ENCODE assay signal across 9 cellular contexts in the genomic region with DNA sequence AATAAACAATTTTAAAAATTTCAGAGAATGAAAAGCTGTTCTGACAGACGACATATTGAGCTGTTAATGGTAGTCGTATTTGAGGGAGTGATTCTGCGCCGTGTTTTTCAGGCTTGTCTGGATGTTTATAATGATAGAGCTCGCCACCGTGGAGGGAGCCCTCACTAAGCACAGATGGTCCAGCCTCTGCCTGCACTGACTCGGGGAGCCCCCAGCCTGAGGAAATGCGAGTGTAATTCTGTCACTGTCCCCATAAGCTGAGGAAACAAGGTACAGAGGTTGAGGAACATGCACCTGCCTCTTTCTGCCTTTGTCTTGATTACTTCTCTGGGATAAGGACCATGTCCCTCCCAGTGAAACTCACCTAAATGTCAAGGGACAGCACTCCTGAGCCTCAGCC. TPM values are rescaled to one million over a fixed set of nuclear protein-coding genes. Genes with fewer than 3 reads are reported as not detected.
"Had no signal": no experiment of that assay in that cellular context is flagged by ENCODE, and none has a peak within 500 bp of the region (broad histone marks: within the 10 kb centered on the region; RNA-seq: fewer than 3 reads in every experiment).

No MANE protein-coding gene starts in this region.

- ATAC-seq: GM23338, HCT116, HepG2 had no signal

- DNase-seq: HFFc6, KBM-7 had no signal

- H3K4me3 ChIP-seq: GM23338, HAP-1 had no signal

- H2AFZ ChIP-seq: GM23338 had no signal

- H3K27ac ChIP-seq: HL-60 had no signal

- H3K4me1 ChIP-seq: HAP-1 had no signal

- H3K36me3 ChIP-seq: HAP-1 had no signal

- H3K4me2 ChIP-seq: GM23338 had no signal

- H3K9me3 ChIP-seq: HAP-1 had no signal

RNA-seq across cellular contexts. Expression of a gene that starts 7.4 kb away (rescaled TPM):
- total RNA-seq: H1, HepG2, HFFc6, HT1080 had no signal

RNA-seq across cellular contexts. Expression of a gene that starts 19.6 kb away (rescaled TPM):
- total RNA-seq: HepG2, HFFc6, HT1080 had no signal
